In genomic region chr9:63031-63629, GRCh38 we compare ENCODE assay signal across 9 cellular contexts. TPM values are rescaled to one million over a fixed set of nuclear protein-coding genes. Genes with fewer than 3 reads are reported as not detected.
A peak's percentile ranks its signal among the peaks of the same experiment; 100 is the strongest.
DNase-seq lines count a peak whose midpoint lies in the region; ATAC-seq lines count a peak whose summit lies in the region.
"Not testable (repeated sequence)": the region's sequence is repeated elsewhere in the genome, so short reads cannot be mapped to it uniquely, and the experiment has no call there.
"Had no signal": no experiment of that assay in that cellular context is flagged by ENCODE, and none has a peak within 500 bp of the region (broad histone marks: within the 10 kb centered on the region; RNA-seq: fewer than 3 reads in every experiment).

No MANE protein-coding gene starts in this region.

- ATAC-seq in GM21367 (IDR thresholded peaks at IDR 0.05; ENCODE audit: unreplicated experiment), result peak; percentile 64
- peak; percentile 66 for ATAC-seq in HG03139 (IDR thresholded peaks at IDR 0.05; ENCODE audit: unreplicated experiment)
- peak; percentile 99 for ATAC-seq in activated CD4-positive, alpha-beta T cell treated with anti-CD3 and anti-CD28 coated beads for 36 hours

- intact Hi-C loops in activated CD4-positive, alpha-beta T cell treated with anti-CD3 and anti-CD28 coated beads for 36 hours (cut with DNase I, micrococcal nuclease), result not testable (repeated sequence)

- CTCF ChIA-PET in activated CD4-positive, alpha-beta T cell treated with anti-CD3 and anti-CD28 coated beads for 36 hours (lab: Charles Lee), result not testable (repeated sequence)

- POLR2A ChIA-PET in activated CD4-positive, alpha-beta T cell treated with anti-CD3 and anti-CD28 coated beads for 36 hours (lab: Charles Lee), result not testable (repeated sequence)

- H3K4me3 Mint-ChIP-seq in activated CD4-positive, alpha-beta T cell treated with anti-CD3 and anti-CD28 coated beads for 36 hours, result not testable (repeated sequence)
- H3K4me3 Mint-ChIP-seq in immature natural killer cell, result peak overlapping the region; percentile 27 to 79 (median 73)

- not testable (repeated sequence) for H3K27me3 Mint-ChIP-seq in activated CD4-positive, alpha-beta T cell treated with anti-CD3 and anti-CD28 coated beads for 36 hours; immature natural killer cell (ENCODE audit: low read depth in 3 of 3)

- DNase-seq in DMS79 treated with DMSO at 0.1 percent for 48 hours (lab: John Stamatoyannopoulos, UW), result peak; percentile 21
- DNase-seq in NCI-H82 (lab: John Stamatoyannopoulos, UW), result peak; percentile 85
- DNase-seq in activated CD4-positive, alpha-beta T cell treated with anti-CD3 and anti-CD28 coated beads for 36 hours, result peak; percentile 56
- peak; percentile 36 for DNase-seq in activated naive CD4-positive, alpha-beta T cell treated with Interleukin-2 at 50 U/mL for 16 hours
- DNase-seq in immature natural killer cell, result peak; percentile 43 to 71 (median 55)
- DNase-seq in stimulated activated CD8-positive, alpha-beta memory T cell treated with anti-CD3 and anti-CD28 coated beads, Interleukin-4, amount 100 ng/mL, for 48 hours, result peak; percentile 40

- H3K36me3 Mint-ChIP-seq in activated CD4-positive, alpha-beta T cell treated with anti-CD3 and anti-CD28 coated beads for 36 hours (ENCODE audit: low read depth); immature natural killer cell: not testable (repeated sequence)

- H3K27ac Mint-ChIP-seq in activated CD4-positive, alpha-beta T cell treated with anti-CD3 and anti-CD28 coated beads for 36 hours, result peak overlapping the region; percentile 42
- peak overlapping the region; percentile 53 to 84 (median 74) for H3K27ac Mint-ChIP-seq in immature natural killer cell

- not testable (repeated sequence) for H3K4me1 Mint-ChIP-seq in activated CD4-positive, alpha-beta T cell treated with anti-CD3 and anti-CD28 coated beads for 36 hours
- H3K4me1 Mint-ChIP-seq in immature natural killer cell, result peaks cover 10 to 12% of the 10 kb centered on the region in 2 donors

- not testable (repeated sequence) for H3K9me3 Mint-ChIP-seq in activated CD4-positive, alpha-beta T cell treated with anti-CD3 and anti-CD28 coated beads for 36 hours (ENCODE audit: low read depth); immature natural killer cell

RNA-seq across cellular contexts. Expression of gene WASHC1, which starts 33.9 kb away (rescaled TPM):
- 10 to 100 TPM; 10.1 to 11.2 TPM for total RNA-seq in activated CD4-positive, alpha-beta T cell treated with anti-CD3 and anti-CD28 coated beads for 36 hours
- 1 to 10 TPM; 1.1 to 1.9 (median 1.2) TPM for polyA plus RNA-seq in immature natural killer cell

RNA-seq across cellular contexts. Expression of gene FOXD4, which starts 55.1 kb away (rescaled TPM):
- total RNA-seq in activated CD4-positive, alpha-beta T cell treated with anti-CD3 and anti-CD28 coated beads for 36 hours, result under 1 TPM; 0.16 to 0.19 TPM
- not detected for polyA plus RNA-seq in immature natural killer cell
- total RNA-seq: H4 had no signal

Comparison
In these comparisons a context has a peak if more than half of its experiments do, and no peak if none do; other contexts are left out.
1. Peak in every context shown above with its lines: DNase-seq and ATAC-seq.
2. DNase-seq: peak in every context shown above with its lines; median percentile 85 in NCI-H82; 56 in activated CD4-positive, alpha-beta T cell treated with anti-CD3 and anti-CD28 coated beads for 36 hours; 55 in immature natural killer cell; 40 in stimulated activated CD8-positive, alpha-beta memory T cell treated with anti-CD3 and anti-CD28 coated beads, Interleukin-4, amount 100 ng/mL, for 48 hours; 36 in activated naive CD4-positive, alpha-beta T cell treated with Interleukin-2 at 50 U/mL for 16 hours; 21 in DMS79 treated with DMSO at 0.1 percent for 48 hours.